ENCODE assay signal across 20 cellular contexts in the genomic region with DNA sequence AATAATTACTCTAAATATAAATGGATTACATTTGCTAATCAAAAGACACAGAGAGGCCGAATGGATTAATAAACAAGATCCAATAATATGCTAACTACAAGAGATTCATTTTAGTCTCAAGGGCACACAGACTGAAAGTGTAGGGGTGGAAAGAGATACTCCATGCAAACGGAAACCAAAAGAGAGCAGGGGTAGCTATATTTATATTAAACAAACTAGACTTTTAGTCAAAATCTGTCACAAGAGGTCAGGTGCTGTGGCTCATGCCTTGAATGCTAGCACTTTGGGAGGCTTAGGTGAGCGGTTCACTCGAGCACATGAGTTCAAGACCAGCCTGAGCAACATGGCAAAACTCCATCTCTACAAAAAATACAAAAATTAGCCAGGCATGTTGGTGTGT. TPM values are rescaled to one million over a fixed set of nuclear protein-coding genes. Genes with fewer than 3 reads are reported as not detected.
"Had no signal": no experiment of that assay in that cellular context is flagged by ENCODE, and none has a peak within 500 bp of the region (broad histone marks: within the 10 kb centered on the region; RNA-seq: fewer than 3 reads in every experiment).

No MANE protein-coding gene starts in this region.

- H3K36me3 Mint-ChIP-seq: natural killer cell had no signal

- H3K36me3 ChIP-seq: heart left ventricle, sigmoid colon had no signal

- DNase-seq: activated CD4-positive, alpha-beta T cell treated with anti-CD3 and anti-CD28 coated beads, Interleukin-2, amount 10 ng/mL, durations not matched to agents 7 days and 5 days; activated CD4-positive, CD25-positive, alpha-beta regulatory T cell; activated CD8-positive, alpha-beta memory T cell treated with anti-CD3 and anti-CD28 coated beads for 24 hours; activated naive CD4-positive, alpha-beta T cell treated with Interleukin-2 at 50 U/mL for 16 hours; central memory CD4-positive, alpha-beta T cell; cortex of kidney; effector CD8-positive, alpha-beta T cell; foreskin melanocyte; heart left ventricle; islet precursor cell; mucosa of descending colon; natural killer cell; nucleus accumbens; psoas muscle; sigmoid colon; stimulated activated CD4-positive, alpha-beta T cell treated with anti-CD3 and anti-CD28 coated beads, Interleukin-12 subunit alpha, Interleukin-12 subunit beta, amount 100 ng/mL, for 4 hours; stimulated activated naive CD4-positive, alpha-beta T cell; substantia nigra; trophoblast cell had no signal

- H3K27ac ChIP-seq: heart left ventricle, psoas muscle, sigmoid colon had no signal

- H3K4me3 Mint-ChIP-seq: activated CD4-positive, alpha-beta T cell treated with anti-CD3 and anti-CD28 coated beads, Interleukin-2, amount 10 ng/mL, durations not matched to agents 7 days and 5 days; natural killer cell had no signal

- H3K4me3 ChIP-seq: heart left ventricle, mucosa of descending colon, psoas muscle, sigmoid colon had no signal

- H3K9me3 Mint-ChIP-seq: activated CD4-positive, alpha-beta T cell treated with anti-CD3 and anti-CD28 coated beads, Interleukin-2, amount 10 ng/mL, durations not matched to agents 7 days and 5 days; natural killer cell had no signal

- ATAC-seq: heart left ventricle, left lobe of liver, mucosa of descending colon, natural killer cell, psoas muscle had no signal

- H3K4me1 Mint-ChIP-seq: activated CD4-positive, alpha-beta T cell treated with anti-CD3 and anti-CD28 coated beads, Interleukin-2, amount 10 ng/mL, durations not matched to agents 7 days and 5 days; natural killer cell had no signal

- H3K4me1 ChIP-seq: psoas muscle had no signal

- H3K27me3 ChIP-seq: heart left ventricle, sigmoid colon had no signal

- H3K27ac Mint-ChIP-seq: activated CD4-positive, alpha-beta T cell treated with anti-CD3 and anti-CD28 coated beads, Interleukin-2, amount 10 ng/mL, durations not matched to agents 7 days and 5 days; natural killer cell had no signal

- H3K9me3 ChIP-seq: heart left ventricle, mucosa of descending colon, psoas muscle, sigmoid colon had no signal

RNA-seq across cellular contexts. Expression of gene FAM177B, which starts 44.2 kb away (rescaled TPM):
- total RNA-seq: left lobe of liver, natural killer cell, psoas muscle had no signal
